8 cellular contexts compared by ENCODE assay signal in genomic region chrX:31038585-31039326, GRCh38. TPM values are rescaled to one million over a fixed set of nuclear protein-coding genes. Genes with fewer than 3 reads are reported as not detected.
DNase-seq lines count a peak whose midpoint lies in the region; ATAC-seq and TF ChIP-seq lines count a peak whose summit lies in the region.

No MANE protein-coding gene starts in this region.

- intact Hi-C loops in activated CD4-positive, alpha-beta memory T cell treated with anti-CD3 and anti-CD28 coated beads for 36 hours (cut with micrococcal nuclease): loop anchor here (5.0 kb wide), 2 partner anchors 66 to 384 kb away; no protein-coding TSS in a partner anchor
- intact Hi-C loops in heart right ventricle (cut with DNase I): loop anchor here in 8 of 10 donors (5.0 to 10.0 kb wide), 3 partner anchors 619 to 626 kb away; no protein-coding TSS in a partner anchor

- no peaks in the 10 kb centered on the region for H3K9me3 ChIP-seq in heart right ventricle

- peaks cover 0 to 5% (median 0%) of the 10 kb centered on the region in 9 donors for H3K4me1 ChIP-seq in heart right ventricle

- H3K27me3 Mint-ChIP-seq in activated CD4-positive, alpha-beta memory T cell treated with anti-CD3 and anti-CD28 coated beads for 36 hours: no peaks in the 10 kb centered on the region

- no peaks in the 10 kb centered on the region for H3K36me3 ChIP-seq in heart right ventricle

- no peaks in the 10 kb centered on the region for H3K4me1 Mint-ChIP-seq in activated CD4-positive, alpha-beta memory T cell treated with anti-CD3 and anti-CD28 coated beads for 36 hours (ENCODE audit: low read depth)

- DNase-seq in NCI-H510A treated with DMSO at 0.1 percent for 48 hours (lab: John Stamatoyannopoulos, UW) (peak; percentile 12), NCI-H510A (lab: John Stamatoyannopoulos, UW) (no peak), HPDE6-E6E7 (ENCODE audit: extremely low spot score) (peak; percentile 23), heart right ventricle (peak in 1 of 2 donors; percentile 23)
- DNase-seq in activated CD4-positive, alpha-beta memory T cell treated with anti-CD3 and anti-CD28 coated beads for 36 hours: peak; percentile 20
- peak; percentile 4 for DNase-seq in stimulated activated CD4-positive, alpha-beta T cell treated with anti-CD3 and anti-CD28 coated beads, Interleukin-4, amount 100 ng/mL, for 24 hours

- CTCF ChIA-PET in activated CD4-positive, alpha-beta memory T cell treated with anti-CD3 and anti-CD28 coated beads for 36 hours (lab: Charles Lee): interaction anchor here (0.7 to 2.7 kb wide), 14 partner anchors 67 to 1892 kb away, joined by 3 to 11 read pairs (median 4); no protein-coding TSS in a partner anchor

- peak; percentile 13 to 64 (median 54) for TF ChIP-seq CTCF in heart right ventricle (IDR thresholded peaks at IDR 0.05)

- 26 to 31% methylated on average over 6 of the region's 6 CpGs for WGBS in heart right ventricle, 2 donors

- H3K4me3 ChIP-seq in heart right ventricle: no peak overlapping the region

- H3K27ac Mint-ChIP-seq in activated CD4-positive, alpha-beta memory T cell treated with anti-CD3 and anti-CD28 coated beads for 36 hours: no peak overlapping the region

- H3K27me3 ChIP-seq in heart right ventricle: peaks cover 0 to 17% (median 0%) of the 10 kb centered on the region in 7 donors

- POLR2A ChIA-PET in activated CD4-positive, alpha-beta memory T cell treated with anti-CD3 and anti-CD28 coated beads for 36 hours (lab: Charles Lee): no interaction called here

- ATAC-seq in GM19467 (IDR thresholded peaks at IDR 0.05; ENCODE audit: unreplicated experiment) (peak; percentile 59), heart right ventricle (peak in 7 of 8 donors; percentile 40 to 72 (median 67)), GM19397 (IDR thresholded peaks at IDR 0.05; ENCODE audit: unreplicated experiment) (no peak)

- H3K36me3 Mint-ChIP-seq in activated CD4-positive, alpha-beta memory T cell treated with anti-CD3 and anti-CD28 coated beads for 36 hours: no peaks in the 10 kb centered on the region

- no peaks in the 10 kb centered on the region for H3K9me3 Mint-ChIP-seq in activated CD4-positive, alpha-beta memory T cell treated with anti-CD3 and anti-CD28 coated beads for 36 hours

- H3K4me3 Mint-ChIP-seq in activated CD4-positive, alpha-beta memory T cell treated with anti-CD3 and anti-CD28 coated beads for 36 hours: no peak overlapping the region

- peak overlapping the region in 1 of 10 donors; percentile 34 for H3K27ac ChIP-seq in heart right ventricle

RNA-seq across cellular contexts. Expression of gene FTHL17, which starts 33.1 kb away (rescaled TPM):
- not detected for total RNA-seq in activated CD4-positive, alpha-beta memory T cell treated with anti-CD3 and anti-CD28 coated beads for 36 hours
- total RNA-seq in heart right ventricle: not detected
- not detected for polyA plus RNA-seq in heart right ventricle
